Comparison of ENCODE assay signal across 9 cellular contexts in genomic region chr20:31604567-31605030, GRCh38. TPM values are rescaled to one million over a fixed set of nuclear protein-coding genes. Genes with fewer than 3 reads are reported as not detected.
DNase-seq lines count a peak whose midpoint lies in the region; ATAC-seq and TF ChIP-seq lines count a peak whose summit lies in the region.
"Had no signal": no experiment of that assay in that cellular context is flagged by ENCODE, and none has a peak within 500 bp of the region (broad histone marks: within the 10 kb centered on the region; RNA-seq: fewer than 3 reads in every experiment).

No MANE protein-coding gene starts in this region.

- H3K4me1 ChIP-seq in ACC112 (ENCODE audit: control insufficient read depth, insufficient read depth, low read length, unreplicated experiment) (peaks cover 41% of the 10 kb centered on the region), breast epithelium (peaks cover 5 to 20% of the 10 kb centered on the region in 2 donors), mucosa of descending colon (ENCODE audit: low read depth) (peaks cover 33% of the 10 kb centered on the region)

- no peak overlapping the region for H2AFZ ChIP-seq in ACC112 (ENCODE audit: low read length, unreplicated experiment)

- H3K79me2 ChIP-seq in ACC112 (ENCODE audit: control insufficient read depth, insufficient read depth, low read length, unreplicated experiment) = peaks cover 31% of the 10 kb centered on the region

- H3K9me3 ChIP-seq in breast epithelium (no peaks in the 10 kb centered on the region), mucosa of descending colon (no peaks in the 10 kb centered on the region)

- H3K27me3 ChIP-seq in ACC112 (ENCODE audit: insufficient read depth, low read length) = no peaks in the 10 kb centered on the region
- H3K27me3 ChIP-seq in breast epithelium = no peaks in the 10 kb centered on the region

- H3K36me3 ChIP-seq in ACC112 (ENCODE audit: insufficient read depth, low read length) = peaks cover 11% of the 10 kb centered on the region; the same call in 1 of the 2 replicates
- H3K36me3 ChIP-seq in breast epithelium = no peaks in the 10 kb centered on the region
- H3K36me3 ChIP-seq in mucosa of descending colon (ENCODE audit: low read depth) = peaks cover 2% of the 10 kb centered on the region

- TF ChIP-seq POLR2A in breast epithelium (IDR thresholded peaks at IDR 0.05) = no peak

- DNase-seq in breast epithelium (ENCODE audit: low spot score in 2 of 2) = no peak
- DNase-seq in mucosa of descending colon = peak in 1 of 3 donors; percentile 35
- DNase-seq in stimulated activated CD4-positive, alpha-beta T cell treated with anti-CD3 and anti-CD28 coated beads, Interleukin-1b, Interleukin-23, amount 100 ng/mL, for 48 hours = no peak
- no peak for DNase-seq in epidermal melanocyte (ENCODE audit: insufficient read length, low spot score)
- DNase-seq in SKM-1 treated with dmso at 0.1 percent for 144 hours (lab: John Stamatoyannopoulos, UW; ENCODE audit: unreplicated experiment) = no peak

- ATAC-seq in HG03432 (IDR thresholded peaks at IDR 0.05; ENCODE audit: unreplicated experiment) = peak; percentile 0
- ATAC-seq in mucosa of descending colon = no peak
- ATAC-seq in GM21723 (IDR thresholded peaks at IDR 0.05; ENCODE audit: unreplicated experiment) = no peak

- intact Hi-C loops in breast epithelium (cut with DNase I; ENCODE audit: low total_unique reads) = loop anchor here (5.0 kb wide), 1 partner anchor 32 kb away; no protein-coding TSS in a partner anchor
- intact Hi-C loops in mucosa of descending colon (cut with DNase I, micrococcal nuclease) = no loop called here

- H3K4me3 ChIP-seq in ACC112 (ENCODE audit: low read depth, low read length) (peak overlapping the region; percentile 81), breast epithelium (peak overlapping the region; percentile 73 to 91 (median 73)), mucosa of descending colon (peak overlapping the region; percentile 60)

- H3K27ac ChIP-seq in ACC112 (ENCODE audit: low read depth, low read length) (peak overlapping the region; percentile 100), breast epithelium (peak overlapping the region; percentile 77 to 88)

- TF ChIP-seq CTCF in breast epithelium (IDR thresholded peaks at IDR 0.05) (no peak), mucosa of descending colon (IDR thresholded peaks at IDR 0.05) (no peak)

RNA-seq across cellular contexts. Expression of gene ID1, which starts 0.5 kb away (rescaled TPM):
- total RNA-seq in breast epithelium (100 to 1,000 TPM; 156 to 407 (median 270) TPM), mucosa of descending colon (100 to 1,000 TPM; 172 to 414 (median 201) TPM)

RNA-seq across cellular contexts. Expression of gene COX4I2, which starts 33.1 kb away (rescaled TPM):
- total RNA-seq in breast epithelium = 1 to 10 TPM in 1 of 3 donors, not detected in 2; 5.3 TPM
- total RNA-seq in mucosa of descending colon = under 1 TPM; 0.63 to 0.90 (median 0.76) TPM
- total RNA-seq: glomerular endothelial cell had no signal
